ENCODE assay signal across 16 cellular contexts in genomic region chr15:42092666-42093445, GRCh38. TPM values are rescaled to one million over a fixed set of nuclear protein-coding genes. Genes with fewer than 3 reads are reported as not detected.
DNase-seq lines count a peak whose midpoint lies in the region; ATAC-seq, FAIRE-seq and TF ChIP-seq lines count a peak whose summit lies in the region.
"Had no signal": no experiment of that assay in that cellular context is flagged by ENCODE, and none has a peak within 500 bp of the region (broad histone marks: within the 10 kb centered on the region; RNA-seq: fewer than 3 reads in every experiment).

No MANE protein-coding gene starts in this region.

- H3K27ac ChIP-seq in RWPE1 = peak overlapping the region; percentile 52
- H3K27ac ChIP-seq: coronary artery, neutrophil had no signal

- no peak for TF ChIP-seq POLR2A in H54 (IDR thresholded peaks at IDR 0.05; ENCODE audit: low read depth, low read length)

- ATAC-seq in Right ventricle myocardium superior (ENCODE audit: poor library complexity) (peak; percentile 93), HG03520 (IDR thresholded peaks at IDR 0.05; ENCODE audit: unreplicated experiment) (no peak), GM18858 (IDR thresholded peaks at IDR 0.05; ENCODE audit: unreplicated experiment) (no peak)

- CTCF ChIA-PET in RWPE1 (lab: Yijun Ruan, JAX) = interaction anchor here (0.6 to 1.6 kb wide), 4 partner anchors 33 to 1556 kb away, joined by 3 to 5 read pairs (median 3); no protein-coding TSS in a partner anchor

- FAIRE-seq in H54 (lab: Jason Lieb, UNC) = no peak

- DNase-seq in D341Med (ENCODE audit: low spot score) = peak; percentile 14
- no peak for DNase-seq in RWPE1 (ENCODE audit: low spot score)
- peak; percentile 77 for DNase-seq in Right ventricle myocardium superior
- DNase-seq in pons (ENCODE audit: low spot score) = peak; percentile 14
- no peak for DNase-seq in H54 (ENCODE audit: insufficient read length, low spot score)
- no peak for DNase-seq in SW480 (ENCODE audit: low spot score)
- DNase-seq: activated CD4-positive, alpha-beta memory T cell treated with anti-CD3 and anti-CD28 coated beads, Interleukin-2, amount 10 ng/mL, durations not matched to agents 7 days and 5 days; DMS153; NCI-H2107; NCI-H82; SHP77 had no signal

- TF ChIP-seq CTCF in RWPE1 (conservative IDR thresholded peaks at IDR 0.05; ENCODE audit: low read depth) = no peak

- POLR2A ChIA-PET in RWPE1 (lab: Yijun Ruan, JAX; ENCODE audit: low non-redundant PET) = no interaction called here

- intact Hi-C loops in Right ventricle myocardium superior (cut with DNase I) = no loop called here

RNA-seq across cellular contexts. Expression of gene PLA2G4D, which starts 1.5 kb away (rescaled TPM):
- total RNA-seq in Right ventricle myocardium superior = not detected
- total RNA-seq: activated CD4-positive, alpha-beta memory T cell treated with anti-CD3 and anti-CD28 coated beads, Interleukin-2, amount 10 ng/mL, durations not matched to agents 7 days and 5 days; mesenteric fat pad had no signal

Comparison
In these comparisons a context has a peak if more than half of its experiments do, and no peak if none do; other contexts are left out.
1. DNase-seq: peak in D341Med (single experiment), Right ventricle myocardium superior (single experiment) and pons (single experiment); none in RWPE1 (single experiment), H54 (single experiment) and SW480 (single experiment).